ENCODE assay signal across 29 cellular contexts in genomic region chr9:112170968-112171367, GRCh38. TPM values are rescaled to one million over a fixed set of nuclear protein-coding genes. Genes with fewer than 3 reads are reported as not detected.
DNase-seq lines count a peak whose midpoint lies in the region; ATAC-seq, FAIRE-seq and TF ChIP-seq lines count a peak whose summit lies in the region.
"Had no signal": no experiment of that assay in that cellular context is flagged by ENCODE, and none has a peak within 500 bp of the region (broad histone marks: within the 10 kb centered on the region; RNA-seq: fewer than 3 reads in every experiment).

No MANE protein-coding gene starts in this region.

- no peak overlapping the region for H3K4me3 ChIP-seq in CD8-positive, alpha-beta memory T cell (ENCODE audit: low read length)
- H3K4me3 ChIP-seq in RWPE2 (ENCODE audit: severe bottlenecking): no peak overlapping the region
- H3K4me3 ChIP-seq: prostate gland, right lobe of liver, thoracic aorta had no signal

- peaks cover 50% of the 10 kb centered on the region for H3K4me1 ChIP-seq in CD8-positive, alpha-beta memory T cell (ENCODE audit: insufficient read depth, low read length)
- H3K4me1 ChIP-seq in RWPE2 (ENCODE audit: insufficient read depth, poor library complexity, severe bottlenecking): peaks cover 34% of the 10 kb centered on the region

- ATAC-seq in RWPE2 (ENCODE audit: low read depth) (no peak), GM21786 (IDR thresholded peaks at IDR 0.05; ENCODE audit: unreplicated experiment) (no peak)
- ATAC-seq: left cardiac atrium, Panc1, right lobe of liver had no signal

- CTCF ChIA-PET in CD8-positive, alpha-beta memory T cell (lab: Charles Lee): no interaction called here

- TF ChIP-seq POLR2A in erythroblast (IDR thresholded peaks at IDR 0.05; ENCODE audit: low read length): no peak

- H3K27ac ChIP-seq in CD8-positive, alpha-beta memory T cell (ENCODE audit: low read depth, low read length): peak overlapping the region; percentile 35
- H3K27ac ChIP-seq in RWPE2 (ENCODE audit: poor library complexity, severe bottlenecking): peak overlapping the region; percentile 54
- H3K27ac ChIP-seq: prostate gland, right lobe of liver, thoracic aorta had no signal

- no peaks in the 10 kb centered on the region for H3K36me3 ChIP-seq in CD8-positive, alpha-beta memory T cell (ENCODE audit: insufficient read depth, low read length)
- no peaks in the 10 kb centered on the region for H3K36me3 ChIP-seq in RWPE2 (ENCODE audit: low read depth)
- H3K36me3 ChIP-seq: prostate gland, right lobe of liver, thoracic aorta had no signal

- peaks cover 66 to 92% (median 87%) of the 10 kb centered on the region in 3 donors for H3K4me1 Mint-ChIP-seq in CD8-positive, alpha-beta memory T cell
- H3K4me1 Mint-ChIP-seq in nephron: peaks cover 62% of the 10 kb centered on the region

- peak overlapping the region in 1 of 8 donors; percentile 16 for H3K27ac Mint-ChIP-seq in CD8-positive, alpha-beta memory T cell
- peak overlapping the region; percentile 6 to 55 (median 23) for H3K27ac Mint-ChIP-seq in nephron
- H3K27ac Mint-ChIP-seq: activated T-cell treated with anti-CD3 and anti-CD28 coated beads, Interleukin-2, amount 50 U/mL, for 24 hours; endodermal cell; stimulated activated naive CD8-positive, alpha-beta T cell treated with anti-CD3 and anti-CD28 coated beads, Interleukin-15, Interleukin-2, amounts not matched to agents 100 ng/mL and 50 ng/mL, for 24 hours had no signal

- peaks cover 0 to 2% of the 10 kb centered on the region in 2 donors for H3K27me3 Mint-ChIP-seq in CD8-positive, alpha-beta memory T cell
- peaks cover 8% of the 10 kb centered on the region for H3K27me3 Mint-ChIP-seq in nephron (ENCODE audit: low read depth)
- H3K27me3 Mint-ChIP-seq: activated B cell treated with CpG ODN at 0.5 μM for 24 hours had no signal

- FAIRE-seq in frontal cortex (lab: Jason Lieb, UNC): no peak
- FAIRE-seq: A204.1 had no signal

- no peaks in the 10 kb centered on the region for H3K9me3 Mint-ChIP-seq in CD8-positive, alpha-beta memory T cell
- no peaks in the 10 kb centered on the region for H3K9me3 Mint-ChIP-seq in nephron
- H3K9me3 Mint-ChIP-seq: activated B cell treated with CpG ODN at 0.5 μM for 24 hours; endodermal cell; stimulated activated naive CD8-positive, alpha-beta T cell treated with anti-CD3 and anti-CD28 coated beads, Interleukin-15, Interleukin-2, amounts not matched to agents 100 ng/mL and 50 ng/mL, for 24 hours had no signal

- H3K9me3 ChIP-seq in CD8-positive, alpha-beta memory T cell (ENCODE audit: low read length): no peaks in the 10 kb centered on the region
- H3K9me3 ChIP-seq in RWPE2 (ENCODE audit: severe bottlenecking): no peaks in the 10 kb centered on the region
- H3K9me3 ChIP-seq: prostate gland, right lobe of liver, thoracic aorta had no signal

- no peak for DNase-seq in CD8-positive, alpha-beta memory T cell
- no peak for DNase-seq in RWPE2 (ENCODE audit: low spot score)
- peak; percentile 39 to 74 for DNase-seq in erythroblast (lab: John Stamatoyannopoulos, UW)
- DNase-seq in DMS 273 (lab: John Stamatoyannopoulos, UW; ENCODE audit: unreplicated experiment): no peak
- DNase-seq in OCI-M2 (lab: John Stamatoyannopoulos, UW; ENCODE audit: unreplicated experiment): no peak
- no peak for DNase-seq in frontal cortex (ENCODE audit: low spot score in 2 of 2)
- DNase-seq: activated B cell treated with CpG ODN at 0.5 μM for 24 hours; activated CD4-positive, alpha-beta T cell treated with anti-CD3 and anti-CD28 coated beads, Interleukin-2, amount 10 ng/mL, durations not matched to agents 7 days and 5 days; activated naive CD4-positive, alpha-beta T cell; activated T-cell treated with anti-CD3 and anti-CD28 coated beads, Interleukin-2, amount 50 U/mL, for 24 hours; caudate nucleus; CD4-positive, CD25-positive, alpha-beta regulatory T cell; endodermal cell; H7; hippocampal formation; KBM-7; left cardiac atrium; NCI-H2029 treated with DMSO at 0.1 percent for 48 hours; NCI-H524 treated with DMSO at 0.1 percent for 48 hours; right lobe of liver; SHP77 treated with DMSO at 0.1 percent for 48 hours; stimulated activated CD8-positive, alpha-beta memory T cell treated with anti-CD3 and anti-CD28 coated beads, Interleukin-4, amount 100 ng/mL, for 48 hours had no signal

- no peak for TF ChIP-seq CTCF in RWPE2 (IDR thresholded peaks at IDR 0.05; ENCODE audit: poor library complexity, severe bottlenecking)
- no peak for TF ChIP-seq CTCF in nephron (IDR thresholded peaks at IDR 0.05; ENCODE audit: unreplicated experiment in 3 of 3)

- no peaks in the 10 kb centered on the region for H3K27me3 ChIP-seq in CD8-positive, alpha-beta memory T cell (ENCODE audit: insufficient read depth, low read length, poor library complexity, severe bottlenecking)
- no peaks in the 10 kb centered on the region for H3K27me3 ChIP-seq in RWPE2 (ENCODE audit: insufficient read depth, poor library complexity, severe bottlenecking)
- H3K27me3 ChIP-seq: right lobe of liver had no signal

- H3K4me3 Mint-ChIP-seq in CD8-positive, alpha-beta memory T cell: peak overlapping the region in 1 of 7 donors; percentile 79
- no peak overlapping the region for H3K4me3 Mint-ChIP-seq in nephron
- H3K4me3 Mint-ChIP-seq: activated B cell treated with CpG ODN at 0.5 μM for 24 hours; activated CD4-positive, alpha-beta T cell treated with anti-CD3 and anti-CD28 coated beads, Interleukin-2, amount 10 ng/mL, durations not matched to agents 7 days and 5 days; activated T-cell treated with anti-CD3 and anti-CD28 coated beads, Interleukin-2, amount 50 U/mL, for 24 hours; endodermal cell; stimulated activated naive CD8-positive, alpha-beta T cell treated with anti-CD3 and anti-CD28 coated beads, Interleukin-15, Interleukin-2, amounts not matched to agents 100 ng/mL and 50 ng/mL, for 24 hours had no signal

- H3K36me3 Mint-ChIP-seq in CD8-positive, alpha-beta memory T cell: peaks cover 4 to 8% (median 5%) of the 10 kb centered on the region in 3 donors
- peaks cover 6% of the 10 kb centered on the region for H3K36me3 Mint-ChIP-seq in nephron (ENCODE audit: low read depth)

- POLR2A ChIA-PET in CD8-positive, alpha-beta memory T cell (lab: Charles Lee): no interaction called here

RNA-seq across cellular contexts. Expression of gene SUSD1, which starts 4.1 kb away (rescaled TPM):
- total RNA-seq in CD8-positive, alpha-beta memory T cell: 1 to 10 TPM; 5.0 to 5.3 TPM
- polyA plus RNA-seq in CD8-positive, alpha-beta memory T cell: 18.1 TPM
- 63.6 TPM for total RNA-seq in frontal cortex

Comparison
In these comparisons a context has a peak if more than half of its experiments do, and no peak if none do; other contexts are left out.
1. DNase-seq: peak in erythroblast (2 of 2); none in CD8-positive, alpha-beta memory T cell (0 of 5), RWPE2 (single experiment), DMS 273 (single experiment), OCI-M2 (single experiment) and frontal cortex (0 of 2).
2. RNA of gene SUSD1, which starts 4.1 kb away (total RNA-seq): 63.6 TPM in frontal cortex (single experiment); 5.0 to 5.3 TPM in CD8-positive, alpha-beta memory T cell; every median in the first group is over 10 times any median in the second.